In genomic region chr2:119255760-119256573, GRCh38 we compare ENCODE assay signal across 10 cellular contexts. TPM values are rescaled to one million over a fixed set of nuclear protein-coding genes. Genes with fewer than 3 reads are reported as not detected.
A peak's percentile ranks its signal among the peaks of the same experiment; 100 is the strongest.
DNase-seq lines count a peak whose midpoint lies in the region; ATAC-seq and TF ChIP-seq lines count a peak whose summit lies in the region.
"Had no signal": no experiment of that assay in that cellular context is flagged by ENCODE, and none has a peak within 500 bp of the region (broad histone marks: within the 10 kb centered on the region; RNA-seq: fewer than 3 reads in every experiment).

No MANE protein-coding gene starts in this region.

- CTCF ChIA-PET in A673 (lab: Charles Lee): no interaction called here

- no TSS peak for BruUV-seq in A673 (replicated peaks; lab: Mats Ljungman, UMichigan)

- no peaks in the 10 kb centered on the region for H3K9me3 ChIP-seq in A673 (ENCODE audit: low read depth, low read length, poor library complexity, severe bottlenecking)
- H3K9me3 ChIP-seq in adipocyte (ENCODE audit: control insufficient read depth, low read length): no peaks in the 10 kb centered on the region
- H3K9me3 ChIP-seq: thoracic aorta had no signal

- H3K4me1 ChIP-seq in A673 (ENCODE audit: insufficient read depth, low read length, poor library complexity, severe bottlenecking) (peaks cover 6% of the 10 kb centered on the region), adipocyte (ENCODE audit: control insufficient read depth, insufficient read depth, low read length) (peaks cover 48% of the 10 kb centered on the region)

- TF ChIP-seq CTCF in A673 (conservative IDR thresholded peaks at IDR 0.05; ENCODE audit: low read depth, low read length): no peak
- TF ChIP-seq CTCF in HFF-Myc (IDR thresholded peaks at IDR 0.05; ENCODE audit: low read depth, low read length, missing control alignments): no peak

- H3K27me3 ChIP-seq in A673 (replicated peaks; ENCODE audit: insufficient read depth, low read depth, low read length, poor library complexity) (no peaks in the 10 kb centered on the region), adipocyte (replicated peaks; ENCODE audit: control insufficient read depth, insufficient read depth, low read length) (no peaks in the 10 kb centered on the region)

- no peak overlapping the region for H3K4me3 ChIP-seq in A673 (ENCODE audit: low read depth, low read length, poor library complexity, severe bottlenecking)
- H3K4me3 ChIP-seq in HFF-Myc (replicated peaks; ENCODE audit: low read depth, low read length): no peak overlapping the region
- no peak overlapping the region for H3K4me3 ChIP-seq in adipocyte (ENCODE audit: low read length)
- H3K4me3 ChIP-seq: thoracic aorta had no signal

- H3K36me3 ChIP-seq in A673 (ENCODE audit: insufficient read depth, low read length, poor library complexity, severe bottlenecking): no peaks in the 10 kb centered on the region
- peaks cover 4% of the 10 kb centered on the region for H3K36me3 ChIP-seq in adipocyte (ENCODE audit: control insufficient read depth, insufficient read depth, low read length, severe bottlenecking)

- DNase-seq in A673 (ENCODE audit: low spot score): peak; percentile 75
- peak; percentile 85 for DNase-seq in HFF-Myc (ENCODE audit: extremely low read depth, low read depth)
- DNase-seq in adipocyte (ENCODE audit: low read depth): peak; percentile 80
- DNase-seq in iPS-NIHi11 (ENCODE audit: low spot score): peak; percentile 44
- DNase-seq in DMS53 (lab: John Stamatoyannopoulos, UW): no peak
- DNase-seq in NOMO-1 treated with DMSO at 0.1 percent for 48 hours (lab: John Stamatoyannopoulos, UW; ENCODE audit: unreplicated experiment): no peak
- DNase-seq: naive B cell had no signal

- no peak overlapping the region for H3K27ac ChIP-seq in A673 (ENCODE audit: low read depth, low read length, poor library complexity, severe bottlenecking)
- H3K27ac ChIP-seq: thoracic aorta had no signal

- peak overlapping the region; percentile 4 for H3K9ac ChIP-seq in adipocyte (ENCODE audit: low read length)

- no peak for ATAC-seq in GM18870 (IDR thresholded peaks at IDR 0.05; ENCODE audit: unreplicated experiment)
- ATAC-seq in HG03520 (IDR thresholded peaks at IDR 0.05; ENCODE audit: unreplicated experiment): no peak

- POLR2A ChIA-PET in A673 (lab: Charles Lee; ENCODE audit: low non-redundant PET): no interaction called here

- intact Hi-C loops in A673 (cut with micrococcal nuclease; ENCODE audit: unreplicated experiment): no loop called here

RNA-seq across cellular contexts. Expression of gene STEAP3, which starts 32.3 kb away (rescaled TPM):
- 19.3 and 20.3 TPM in 2 replicates for total RNA-seq in A673 (2021)

Comparison
In these comparisons a context has a peak if more than half of its experiments do, and no peak if none do; other contexts are left out.
1. DNase-seq: peak in A673 (single experiment), HFF-Myc (single experiment), adipocyte (single experiment) and iPS-NIHi11 (single experiment); none in DMS53 (single experiment) and NOMO-1 treated with DMSO at 0.1 percent for 48 hours (single experiment).